Comparison of ENCODE assay signal across 26 cellular contexts in the genomic region with DNA sequence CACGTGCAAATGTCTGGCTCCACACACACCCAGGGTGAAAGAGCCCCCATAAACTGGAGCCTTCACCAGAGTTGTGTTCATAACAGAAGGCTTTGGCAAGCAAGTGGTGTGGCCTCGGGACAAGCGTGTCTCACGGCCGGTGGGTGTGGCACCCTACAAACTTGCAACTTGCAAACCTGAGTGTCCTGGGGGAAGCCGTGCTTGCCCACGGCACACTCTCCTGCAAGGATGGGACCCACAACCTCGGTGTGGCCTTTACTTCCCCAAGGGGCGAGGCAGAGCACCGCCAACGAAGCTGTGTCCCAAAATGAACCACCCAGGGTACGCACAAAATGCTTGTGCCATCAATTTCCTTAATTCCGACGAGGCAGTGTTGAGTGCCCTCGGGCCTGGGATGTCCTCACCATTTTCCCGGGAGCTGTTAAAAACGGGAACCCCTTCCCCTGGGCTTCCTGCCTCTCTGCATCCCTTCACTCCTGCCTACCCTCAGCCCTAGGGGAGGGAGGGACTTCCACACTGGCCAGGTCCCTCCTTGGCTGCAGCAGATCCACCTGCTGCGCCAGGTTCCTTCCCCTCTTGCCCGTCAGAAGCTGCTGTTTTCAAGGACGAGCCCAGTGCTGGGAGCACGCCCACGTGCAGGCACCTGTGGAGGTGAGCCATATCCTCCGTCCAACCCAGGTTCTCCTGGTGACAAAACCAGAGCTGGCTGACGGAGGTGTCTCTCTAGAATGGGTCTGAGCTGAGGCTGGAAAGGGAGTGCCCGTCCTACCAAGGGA.
DNase-seq lines count a peak whose midpoint lies in the region; ATAC-seq, FAIRE-seq and TF ChIP-seq lines count a peak whose summit lies in the region.
"Had no signal": no experiment of that assay in that cellular context is flagged by ENCODE, and none has a peak within 500 bp of the region (broad histone marks: within the 10 kb centered on the region; RNA-seq: fewer than 3 reads in every experiment).

No MANE protein-coding gene starts in this region.

- H3K4me2 ChIP-seq in astrocyte (ENCODE audit: low read length) = no peak overlapping the region
- no peak overlapping the region for H3K4me2 ChIP-seq in osteoblast (ENCODE audit: insufficient read depth, low read length)
- H3K4me2 ChIP-seq: BLaER1 treated with 17β-estradiol and CSF1 and Interleukin-3, amounts not matched to agents 10 nM and 100 nM had no signal

- H3K4me1 ChIP-seq in heart right ventricle (no peaks in the 10 kb centered on the region), astrocyte (ENCODE audit: insufficient read depth, low read length) (no peaks in the 10 kb centered on the region), kidney (ENCODE audit: control insufficient read depth in 1 of 2, insufficient read depth in 1 of 2, low read depth in 1 of 2, low read length in 2 of 2) (no peaks in the 10 kb centered on the region), osteoblast (ENCODE audit: insufficient read depth, low read length) (no peaks in the 10 kb centered on the region)

- H3K27ac ChIP-seq in heart right ventricle (no peak overlapping the region), astrocyte (ENCODE audit: low read depth, low read length) (no peak overlapping the region), kidney (ENCODE audit: low read depth in 2 of 2, low read length in 2 of 2) (no peak overlapping the region), osteoblast (ENCODE audit: low read depth, low read length) (no peak overlapping the region), brain microvascular endothelial cell (no peak overlapping the region)
- H3K27ac ChIP-seq: 22Rv1; BLaER1 treated with 17β-estradiol and CSF1 and Interleukin-3, amounts not matched to agents 10 nM and 100 nM; GM23248 had no signal

- TF ChIP-seq CTCF in heart right ventricle (IDR thresholded peaks at IDR 0.05) (no peak), astrocyte (IDR thresholded peaks at IDR 0.05; ENCODE audit: insufficient read depth, low read depth, low read length) (no peak), kidney (IDR thresholded peaks at IDR 0.05; ENCODE audit: borderline replicate concordance, extremely low read depth, insufficient read depth) (no peak), osteoblast (IDR thresholded peaks at IDR 0.05; ENCODE audit: extremely low read depth, low read depth, low read length) (no peak), brain microvascular endothelial cell (IDR thresholded peaks at IDR 0.05; ENCODE audit: low read depth, low read length, missing control alignments) (no peak)

- H3K27me3 ChIP-seq in heart right ventricle (no peaks in the 10 kb centered on the region), astrocyte (ENCODE audit: insufficient read depth, low read length) (no peaks in the 10 kb centered on the region), osteoblast (ENCODE audit: insufficient read depth, low read length) (no peaks in the 10 kb centered on the region), brain microvascular endothelial cell (replicated peaks) (no peaks in the 10 kb centered on the region)
- H3K27me3 ChIP-seq: BLaER1 treated with 17β-estradiol and CSF1 and Interleukin-3, amounts not matched to agents 10 nM and 100 nM had no signal

- H4K20me1 ChIP-seq in astrocyte (ENCODE audit: insufficient read depth, low read length) (no peaks in the 10 kb centered on the region), osteoblast (ENCODE audit: insufficient read depth, low read length) (no peaks in the 10 kb centered on the region)
- H4K20me1 ChIP-seq: BLaER1 treated with 17β-estradiol and CSF1 and Interleukin-3, amounts not matched to agents 10 nM and 100 nM had no signal

- ATAC-seq in Right ventricle myocardium superior (ENCODE audit: poor library complexity) (no peak), heart right ventricle (no peak), HG02884 (IDR thresholded peaks at IDR 0.05; ENCODE audit: unreplicated experiment) (no peak)
- ATAC-seq: GM12878 had no signal

- H3K36me3 Mint-ChIP-seq in astrocyte (ENCODE audit: low read depth, unreplicated experiment) = peaks cover 20% of the 10 kb centered on the region

- H3K9me3 ChIP-seq in heart right ventricle = peaks cover 0 to 13% (median 0%) of the 10 kb centered on the region in 11 donors
- peaks cover 5% of the 10 kb centered on the region for H3K9me3 ChIP-seq in astrocyte (ENCODE audit: insufficient read depth, low read depth, low read length)
- H3K9me3 ChIP-seq in kidney (ENCODE audit: control insufficient read depth in 1 of 2, low read length in 2 of 2) = peaks cover 0 to 6% of the 10 kb centered on the region in 2 donors
- H3K9me3 ChIP-seq in osteoblast (ENCODE audit: low read depth, low read length) = no peaks in the 10 kb centered on the region

- intact Hi-C loops in Right ventricle myocardium superior (cut with DNase I) = no loop called here
- intact Hi-C loops in heart right ventricle (cut with DNase I) = no loop called here
- intact Hi-C loops in kidney (cut with DNase I) = no loop called here

- no peaks in the 10 kb centered on the region for H3K9me3 Mint-ChIP-seq in astrocyte (ENCODE audit: unreplicated experiment)
- H3K9me3 Mint-ChIP-seq: CD4-positive, alpha-beta T cell; CD8-positive, alpha-beta memory T cell had no signal

- H3K4me3 ChIP-seq in heart right ventricle (no peak overlapping the region), astrocyte (ENCODE audit: insufficient read depth, low read depth, low read length) (no peak overlapping the region), kidney (ENCODE audit: low read length in 2 of 2) (no peak overlapping the region), osteoblast (ENCODE audit: insufficient read depth, low read length) (no peak overlapping the region), brain microvascular endothelial cell (ENCODE audit: low read depth, low read length) (no peak overlapping the region)
- H3K4me3 ChIP-seq: GM12878, GM23248 had no signal

- H2AFZ ChIP-seq in astrocyte (ENCODE audit: low read depth, low read length) = no peak overlapping the region
- no peak overlapping the region for H2AFZ ChIP-seq in osteoblast (ENCODE audit: low read length)
- H2AFZ ChIP-seq: GM23248 had no signal

- no peaks in the 10 kb centered on the region for H3K27me3 Mint-ChIP-seq in astrocyte (ENCODE audit: low read depth, unreplicated experiment)
- H3K27me3 Mint-ChIP-seq: B cell; CD4-positive, alpha-beta T cell; CD8-positive, alpha-beta memory T cell had no signal

- in situ Hi-C loops in brain microvascular endothelial cell (cut with HindIII; ENCODE audit: low pct_ligation_motif_present, low sequenced_read_pairs) = no loop called here

- H3K36me3 ChIP-seq in heart right ventricle (peaks cover 0 to 49% (median 8%) of the 10 kb centered on the region in 9 donors), astrocyte (ENCODE audit: insufficient read depth, low read length) (peaks cover 3% of the 10 kb centered on the region), kidney (ENCODE audit: control insufficient read depth in 1 of 2, insufficient read depth in 2 of 2, low read length in 2 of 2) (peaks cover 0 to 7% of the 10 kb centered on the region in 2 donors), osteoblast (ENCODE audit: insufficient read depth, low read length) (peaks cover 7% of the 10 kb centered on the region), brain microvascular endothelial cell (replicated peaks) (peaks cover 3% of the 10 kb centered on the region)

- H3K9ac ChIP-seq in astrocyte (ENCODE audit: low read length) (no peak overlapping the region), kidney (ENCODE audit: low read length in 2 of 2) (no peak overlapping the region)
- H3K9ac ChIP-seq: BLaER1 treated with 17β-estradiol and CSF1 and Interleukin-3, amounts not matched to agents 10 nM and 100 nM; GM23248 had no signal

- DNase-seq in Right ventricle myocardium superior = peak; percentile 18
- DNase-seq in heart right ventricle = no peak
- DNase-seq in astrocyte (ENCODE audit: low read depth) = no peak
- DNase-seq in kidney = peak; percentile 51
- peak; percentile 75 for DNase-seq in osteoblast (ENCODE audit: insufficient read length, low spot score, missing footprints)
- DNase-seq in activated CD4-positive, alpha-beta T cell treated with anti-CD3 and anti-CD28 coated beads, Interleukin-2, amount 50 U/mL, for 1 hour = no peak
- no peak for DNase-seq in brain microvascular endothelial cell
- DNase-seq: CD4-positive, alpha-beta T cell; DMS 273 treated with DMSO at 0.1 percent for 48 hours; DMS79; EL; GDM1; GM23248; H7; HCEC 1CT had no signal

- no peaks in the 10 kb centered on the region for H3K79me2 ChIP-seq in astrocyte (ENCODE audit: insufficient read depth, low read length)
- H3K79me2 ChIP-seq in osteoblast (ENCODE audit: insufficient read depth, low read length) = no peaks in the 10 kb centered on the region

- WGBS in heart right ventricle, 2 donors = 95 to 97% methylated on average over 25 of the region's 25 CpGs

- H3K4me1 Mint-ChIP-seq in astrocyte (ENCODE audit: low read depth, unreplicated experiment) = peaks cover 1% of the 10 kb centered on the region
- H3K4me1 Mint-ChIP-seq: B cell; CD14-positive monocyte; CD8-positive, alpha-beta memory T cell had no signal

- FAIRE-seq in astrocyte (lab: Jason Lieb, UNC) = no peak
- FAIRE-seq in kidney (lab: Jason Lieb, UNC) = no peak
- FAIRE-seq: A204.1, D721Med, GM12878, GM19239, H1 had no signal

- no peak overlapping the region for H3K4me3 Mint-ChIP-seq in astrocyte (ENCODE audit: unreplicated experiment)
- H3K4me3 Mint-ChIP-seq: B cell; CD14-positive monocyte; CD4-positive, alpha-beta T cell; CD8-positive, alpha-beta memory T cell had no signal

- H3K27ac Mint-ChIP-seq in astrocyte (ENCODE audit: unreplicated experiment) = peak overlapping the region; percentile 41
- H3K27ac Mint-ChIP-seq: B cell; CD14-positive monocyte; CD4-positive, alpha-beta T cell; CD8-positive, alpha-beta memory T cell had no signal

Comparison
In these comparisons a context has a peak if more than half of its experiments do, and no peak if none do; other contexts are left out.
1. DNase-seq: peak in Right ventricle myocardium superior (single experiment), kidney (single experiment) and osteoblast (single experiment); none in heart right ventricle (0 of 2), astrocyte (single experiment), activated CD4-positive, alpha-beta T cell treated with anti-CD3 and anti-CD28 coated beads, Interleukin-2, amount 50 U/mL, for 1 hour (single experiment) and brain microvascular endothelial cell (single experiment).